ENCODE assay signal across 22 cellular contexts in genomic region chr1:10714337-10715114, GRCh38.
A peak's percentile ranks its signal among the peaks of the same experiment; 100 is the strongest.
DNase-seq lines count a peak whose midpoint lies in the region; ATAC-seq, FAIRE-seq and TF ChIP-seq lines count a peak whose summit lies in the region.
"Had no signal": no experiment of that assay in that cellular context is flagged by ENCODE, and none has a peak within 500 bp of the region (broad histone marks: within the 10 kb centered on the region; RNA-seq: fewer than 3 reads in every experiment).

No MANE protein-coding gene starts in this region.

- no peaks in the 10 kb centered on the region for H4K20me1 ChIP-seq in mammary epithelial cell (ENCODE audit: insufficient read depth, low read length)

- TF ChIP-seq CTCF in breast epithelium (IDR thresholded peaks at IDR 0.05) (no peak), mammary epithelial cell (conservative IDR thresholded peaks at IDR 0.05 in 1 of 2, IDR thresholded peaks at IDR 0.05 in 1 of 2; ENCODE audit: extremely low read depth in 1 of 2, insufficient read depth in 1 of 2, low read depth in 1 of 2, low read length in 2 of 2) (no peak), esophagus muscularis mucosa (IDR thresholded peaks at IDR 0.05) (no peak), upper lobe of right lung (IDR thresholded peaks at IDR 0.05) (no peak)

- H3K79me2 ChIP-seq in mammary epithelial cell (ENCODE audit: insufficient read depth, low read length) = no peaks in the 10 kb centered on the region

- WGBS in mammary epithelial cell (ENCODE audit: low coverage, missing lambda C conversion rate) = 71% methylated on average over 12 of the region's 22 CpGs
- 59% methylated on average over 18 of the region's 22 CpGs for WGBS in esophagus muscularis mucosa

- H3K27me3 ChIP-seq in breast epithelium (peaks cover 0 to 10% of the 10 kb centered on the region in 2 donors), mammary epithelial cell (ENCODE audit: insufficient read depth, low read length) (no peaks in the 10 kb centered on the region), esophagus muscularis mucosa (peaks cover 0 to 4% (median 0%) of the 10 kb centered on the region in 4 donors), mucosa of stomach (ENCODE audit: control insufficient read depth, insufficient read depth, low read length) (peaks cover 3% of the 10 kb centered on the region), upper lobe of right lung (no peaks in the 10 kb centered on the region)
- H3K27me3 ChIP-seq: adrenal gland, ovary had no signal

- H2AFZ ChIP-seq in mammary epithelial cell (ENCODE audit: low read depth, low read length) = no peak overlapping the region

- no TSS peak for BruUV-seq in mammary epithelial cell (replicated peaks; lab: Mats Ljungman, UMichigan)

- no peaks in the 10 kb centered on the region for H3K36me3 Mint-ChIP-seq in immature natural killer cell

- H3K27ac Mint-ChIP-seq in immature natural killer cell = no peak overlapping the region
- H3K27ac Mint-ChIP-seq: activated CD4-positive, alpha-beta memory T cell treated with anti-CD3 and anti-CD28 coated beads, Interleukin-2, amount 10 ng/mL, durations not matched to agents 7 days and 5 days; activated T-helper 1 cell treated with anti-CD3 and anti-CD28 coated beads, Interleukin-12 subunit alpha, Interleukin-12 subunit beta, Interleukin-2, Interleukin-4 antibody, amounts not matched to agents 30 ng/mL and 10 ng/mL and 1 ng/mL, durations not matched to agents 14 hours and 24 hours and 36 hours; CD4-positive, alpha-beta T cell had no signal

- no peak for TF ChIP-seq EP300 in esophagus muscularis mucosa (IDR thresholded peaks at IDR 0.05)

- CTCF ChIA-PET in mammary epithelial cell (lab: Charles Lee; ENCODE audit: low non-redundant PET) = no interaction called here

- no peaks in the 10 kb centered on the region for H3K4me1 ChIP-seq in breast epithelium
- H3K4me1 ChIP-seq in mammary epithelial cell (ENCODE audit: insufficient read depth, low read length) = no peaks in the 10 kb centered on the region
- peaks cover 29 to 51% (median 45%) of the 10 kb centered on the region in 4 donors for H3K4me1 ChIP-seq in esophagus muscularis mucosa
- H3K4me1 ChIP-seq in mucosa of stomach (ENCODE audit: control insufficient read depth, insufficient read depth, low read length) = peaks cover 55% of the 10 kb centered on the region
- H3K4me1 ChIP-seq in upper lobe of right lung = peaks cover 20% of the 10 kb centered on the region
- H3K4me1 ChIP-seq: adrenal gland had no signal

- dilution Hi-C loops in mammary epithelial cell (cut with HindIII; ENCODE audit: low sequenced_read_pairs) = loop anchor here (5.0 kb wide), 2 partner anchors 53 to 62 kb away; no protein-coding TSS in a partner anchor

- H3K4me2 ChIP-seq in mammary epithelial cell (ENCODE audit: insufficient read depth, low read depth, low read length) = no peak overlapping the region
- H3K4me2 ChIP-seq: A549 had no signal

- H3K4me1 Mint-ChIP-seq in immature natural killer cell = peaks cover 0 to 2% of the 10 kb centered on the region in 2 donors
- H3K4me1 Mint-ChIP-seq: activated CD4-positive, alpha-beta memory T cell treated with anti-CD3 and anti-CD28 coated beads, Interleukin-2, amount 10 ng/mL, durations not matched to agents 7 days and 5 days had no signal

- H3K9me3 Mint-ChIP-seq in immature natural killer cell = no peaks in the 10 kb centered on the region
- H3K9me3 Mint-ChIP-seq: activated CD4-positive, alpha-beta memory T cell treated with anti-CD3 and anti-CD28 coated beads, Interleukin-2, amount 10 ng/mL, durations not matched to agents 7 days and 5 days; activated T-helper 1 cell treated with anti-CD3 and anti-CD28 coated beads, Interleukin-12 subunit alpha, Interleukin-12 subunit beta, Interleukin-2, Interleukin-4 antibody, amounts not matched to agents 30 ng/mL and 10 ng/mL and 1 ng/mL, durations not matched to agents 14 hours and 24 hours and 36 hours; CD4-positive, alpha-beta T cell had no signal

- FAIRE-seq in frontal cortex (lab: Jason Lieb, UNC) = no peak
- FAIRE-seq: A549, G401.6, TTC549 had no signal

- H3K27ac ChIP-seq in breast epithelium (peak overlapping the region; percentile 70 to 84), mammary epithelial cell (ENCODE audit: insufficient read depth, low read depth, low read length) (no peak overlapping the region), esophagus muscularis mucosa (replicated peaks in 1 of 4) (peak overlapping the region; percentile 43 to 70 (median 56)), upper lobe of right lung (peak overlapping the region; percentile 17)
- H3K27ac ChIP-seq: A549, adrenal gland, HL-60, ovary, SK-N-MC, suprapubic skin had no signal

- H3K9ac ChIP-seq in mammary epithelial cell (ENCODE audit: insufficient read depth, low read length) (no peak overlapping the region), mucosa of stomach (ENCODE audit: low read length) (peak overlapping the region; percentile 25)

- no peak for TF ChIP-seq POLR2A in breast epithelium (IDR thresholded peaks at IDR 0.05)
- no peak for TF ChIP-seq POLR2A in esophagus muscularis mucosa (IDR thresholded peaks at IDR 0.05; ENCODE audit: low read depth)

- H3K27me3 Mint-ChIP-seq in immature natural killer cell (ENCODE audit: low read depth in 3 of 3) = peaks cover 0 to 11% (median 2%) of the 10 kb centered on the region in 3 donors

- no peak overlapping the region for H3K4me3 ChIP-seq in breast epithelium
- no peak overlapping the region for H3K4me3 ChIP-seq in mammary epithelial cell (replicated peaks in 1 of 3; ENCODE audit: insufficient read depth in 1 of 3, low read depth in 2 of 3, low read length in 3 of 3)
- H3K4me3 ChIP-seq in esophagus muscularis mucosa = peak overlapping the region in 1 of 4 donors; percentile 7
- no peak overlapping the region for H3K4me3 ChIP-seq in mucosa of stomach (ENCODE audit: low read length)
- no peak overlapping the region for H3K4me3 ChIP-seq in upper lobe of right lung
- H3K4me3 ChIP-seq: A549, adrenal gland, ovary, SK-N-MC, suprapubic skin had no signal

- no peak overlapping the region for H3K4me3 Mint-ChIP-seq in immature natural killer cell
- H3K4me3 Mint-ChIP-seq: activated CD4-positive, alpha-beta memory T cell treated with anti-CD3 and anti-CD28 coated beads, Interleukin-2, amount 10 ng/mL, durations not matched to agents 7 days and 5 days; activated T-helper 1 cell treated with anti-CD3 and anti-CD28 coated beads, Interleukin-12 subunit alpha, Interleukin-12 subunit beta, Interleukin-2, Interleukin-4 antibody, amounts not matched to agents 30 ng/mL and 10 ng/mL and 1 ng/mL, durations not matched to agents 14 hours and 24 hours and 36 hours; CD4-positive, alpha-beta T cell had no signal

- H3K9me3 ChIP-seq in breast epithelium = no peaks in the 10 kb centered on the region
- no peaks in the 10 kb centered on the region for H3K9me3 ChIP-seq in mammary epithelial cell (replicated peaks; ENCODE audit: insufficient read depth, low read length)
- no peaks in the 10 kb centered on the region for H3K9me3 ChIP-seq in esophagus muscularis mucosa
- no peaks in the 10 kb centered on the region for H3K9me3 ChIP-seq in mucosa of stomach (ENCODE audit: control insufficient read depth, low read length)
- no peaks in the 10 kb centered on the region for H3K9me3 ChIP-seq in upper lobe of right lung
- H3K9me3 ChIP-seq: A549, adrenal gland, ovary, suprapubic skin had no signal

- in situ Hi-C loops in mammary epithelial cell (cut with MboI; ENCODE audit: low sequenced_read_pairs in 2 of 2) = no loop called here

- H3K36me3 ChIP-seq in breast epithelium = no peaks in the 10 kb centered on the region
- H3K36me3 ChIP-seq in mammary epithelial cell (ENCODE audit: insufficient read depth, low read length) = no peaks in the 10 kb centered on the region
- no peaks in the 10 kb centered on the region for H3K36me3 ChIP-seq in esophagus muscularis mucosa
- H3K36me3 ChIP-seq in mucosa of stomach (ENCODE audit: control insufficient read depth, insufficient read depth, low read length) = no peaks in the 10 kb centered on the region
- no peaks in the 10 kb centered on the region for H3K36me3 ChIP-seq in upper lobe of right lung
- H3K36me3 ChIP-seq: adrenal gland, ovary, suprapubic skin had no signal

- intact Hi-C loops in breast epithelium (cut with DNase I; ENCODE audit: low total_unique reads) = no loop called here
- intact Hi-C loops in mammary epithelial cell (cut with micrococcal nuclease) = no loop called here
- intact Hi-C loops in esophagus muscularis mucosa (cut with DNase I) = no loop called here
- intact Hi-C loops in upper lobe of right lung (cut with DNase I) = no loop called here

- DNase-seq in breast epithelium (ENCODE audit: low spot score in 2 of 2) (no peak), mammary epithelial cell (no peak), esophagus muscularis mucosa (ENCODE audit: extremely low spot score) (no peak), upper lobe of right lung (peak; percentile 86), frontal cortex (ENCODE audit: low spot score in 2 of 2) (no peak), immature natural killer cell (no peak)
- DNase-seq: activated CD4-positive, alpha-beta memory T cell treated with anti-CD3 and anti-CD28 coated beads, Interleukin-2, amount 10 ng/mL, durations not matched to agents 7 days and 5 days; adrenal gland; CD4-positive, alpha-beta T cell; Kasumi-1; NCI-H1694; NCI-H446 treated with DMSO at 0.1 percent for 48 hours; ovary had no signal

- ATAC-seq in upper lobe of right lung (peak; percentile 81), HG02798 (IDR thresholded peaks at IDR 0.05; ENCODE audit: poor library complexity, unreplicated experiment) (no peak)
